ENCODE assay signal across 9 cellular contexts in the genomic region with DNA sequence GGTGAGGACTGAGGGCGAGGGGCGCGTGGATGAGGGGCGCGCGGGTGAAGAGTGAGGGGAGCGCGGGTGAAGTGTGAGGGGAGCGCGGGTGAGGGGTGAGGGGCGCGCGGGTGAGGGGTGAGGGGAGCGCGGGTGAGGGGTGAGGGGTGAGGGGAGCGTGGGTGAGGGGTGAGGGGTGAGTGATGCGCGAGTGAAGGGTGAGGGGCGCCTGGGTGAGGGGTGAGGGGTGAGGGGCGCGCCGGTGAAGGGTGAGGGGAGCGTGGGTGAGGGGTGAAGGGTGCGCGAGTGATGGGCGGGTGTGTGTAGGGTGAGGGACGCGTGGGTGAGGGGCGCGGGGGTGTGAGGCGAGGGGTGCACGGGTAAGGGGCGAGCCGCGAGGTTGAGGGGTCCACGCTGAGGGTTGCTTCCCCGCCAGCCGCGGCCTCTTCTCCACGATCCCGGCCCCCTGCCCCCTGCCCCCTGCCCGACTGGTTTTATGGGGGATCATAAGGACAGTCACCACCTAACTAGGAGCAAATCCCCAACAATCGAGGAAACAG. TPM values are rescaled to one million over a fixed set of nuclear protein-coding genes. Genes with fewer than 3 reads are reported as not detected.
DNase-seq lines count a peak whose midpoint lies in the region; ATAC-seq, FAIRE-seq and TF ChIP-seq lines count a peak whose summit lies in the region.
"Had no signal": no experiment of that assay in that cellular context is flagged by ENCODE, and none has a peak within 500 bp of the region (broad histone marks: within the 10 kb centered on the region; RNA-seq: fewer than 3 reads in every experiment).

No MANE protein-coding gene starts in this region.

- peaks cover 29% of the 10 kb centered on the region for H3K4me1 ChIP-seq in mesenchymal stem cell (ENCODE audit: control insufficient read depth, insufficient read depth, low read depth, low read length)

- peak overlapping the region; percentile 82 for H3K9ac ChIP-seq in mesenchymal stem cell (ENCODE audit: low read length)

- peak overlapping the region in 1 of 2 experiments; percentile 69 for H3K14ac ChIP-seq in mesenchymal stem cell (ENCODE audit: low read length in 2 of 2)

- no peak for ATAC-seq in activated T-cell treated with anti-CD3 and anti-CD28 coated beads, Interleukin-2, amount 50 U/mL, for 72 hours (replicated peaks in 1 of 2)
- ATAC-seq in GM18519 (IDR thresholded peaks at IDR 0.05; ENCODE audit: low FRiP score, unreplicated experiment) (no peak), HG03457 (IDR thresholded peaks at IDR 0.05; ENCODE audit: unreplicated experiment) (no peak)

- peak overlapping the region; percentile 92 for H2BK15ac ChIP-seq in mesenchymal stem cell (ENCODE audit: low read depth, poor library complexity, severe bottlenecking)

- TF ChIP-seq CTCF in chondrocyte (IDR thresholded peaks at IDR 0.05) (no peak), type B pancreatic cell (conservative IDR thresholded peaks at IDR 0.05) (no peak)

- peak overlapping the region in 1 of 2 experiments; percentile 91 for H2BK12ac ChIP-seq in mesenchymal stem cell (ENCODE audit: low read length in 2 of 2)

- no peaks in the 10 kb centered on the region for H3K9me3 Mint-ChIP-seq in activated T-cell treated with anti-CD3 and anti-CD28 coated beads, Interleukin-2, amount 50 U/mL, for 72 hours
- no peaks in the 10 kb centered on the region for H3K9me3 Mint-ChIP-seq in activated T-cell treated with anti-CD3 and anti-CD28 coated beads, Interleukin-2, amount 50 U/mL, for 24 hours
- no peaks in the 10 kb centered on the region for H3K9me3 Mint-ChIP-seq in chondrocyte (ENCODE audit: low read depth)
- H3K9me3 Mint-ChIP-seq in type B pancreatic cell = no peaks in the 10 kb centered on the region

- no peaks in the 10 kb centered on the region for H3K9me3 ChIP-seq in mesenchymal stem cell (ENCODE audit: control insufficient read depth, low read length)

- peak overlapping the region; percentile 100 for H3K4me2 ChIP-seq in mesenchymal stem cell (ENCODE audit: low read length, poor library complexity, severe bottlenecking)

- peaks cover 3% of the 10 kb centered on the region in 2 donors for H3K36me3 Mint-ChIP-seq in activated T-cell treated with anti-CD3 and anti-CD28 coated beads, Interleukin-2, amount 50 U/mL, for 72 hours (ENCODE audit: insufficient read depth in 2 of 2)
- H3K36me3 Mint-ChIP-seq in activated T-cell treated with anti-CD3 and anti-CD28 coated beads, Interleukin-2, amount 50 U/mL, for 24 hours (ENCODE audit: low read depth) = peaks cover 20% of the 10 kb centered on the region
- peaks cover 2% of the 10 kb centered on the region for H3K36me3 Mint-ChIP-seq in chondrocyte (ENCODE audit: low read depth)
- no peaks in the 10 kb centered on the region for H3K36me3 Mint-ChIP-seq in type B pancreatic cell

- peaks cover 24% of the 10 kb centered on the region for H3K79me1 ChIP-seq in mesenchymal stem cell (replicated peaks; ENCODE audit: low read length, poor library complexity, severe bottlenecking)

- H3K27me3 Mint-ChIP-seq in activated T-cell treated with anti-CD3 and anti-CD28 coated beads, Interleukin-2, amount 50 U/mL, for 72 hours (ENCODE audit: low read depth) = no peaks in the 10 kb centered on the region
- H3K27me3 Mint-ChIP-seq in activated T-cell treated with anti-CD3 and anti-CD28 coated beads, Interleukin-2, amount 50 U/mL, for 24 hours = no peaks in the 10 kb centered on the region
- H3K27me3 Mint-ChIP-seq in chondrocyte (ENCODE audit: low read depth) = no peaks in the 10 kb centered on the region
- no peaks in the 10 kb centered on the region for H3K27me3 Mint-ChIP-seq in type B pancreatic cell

- no peak overlapping the region for H3K27ac Mint-ChIP-seq in activated T-cell treated with anti-CD3 and anti-CD28 coated beads, Interleukin-2, amount 50 U/mL, for 72 hours
- H3K27ac Mint-ChIP-seq in activated T-cell treated with anti-CD3 and anti-CD28 coated beads, Interleukin-2, amount 50 U/mL, for 24 hours = no peak overlapping the region
- H3K27ac Mint-ChIP-seq in chondrocyte (ENCODE audit: unreplicated experiment) (no peak overlapping the region), type B pancreatic cell (peak overlapping the region; percentile 21)

- H3K4me3 ChIP-seq in mesenchymal stem cell (ENCODE audit: insufficient read depth in 1 of 2, low read depth in 1 of 2, low read length in 2 of 2) = peak overlapping the region; percentile 83 to 93

- FAIRE-seq in HTR-8/SVneo (lab: Jason Lieb, UNC) = no peak

- no peak overlapping the region for H3K27ac ChIP-seq in mesenchymal stem cell (ENCODE audit: low read length, poor library complexity, severe bottlenecking)

- peak overlapping the region; percentile 44 to 53 for H3K4me3 Mint-ChIP-seq in activated T-cell treated with anti-CD3 and anti-CD28 coated beads, Interleukin-2, amount 50 U/mL, for 72 hours
- no peak overlapping the region for H3K4me3 Mint-ChIP-seq in activated T-cell treated with anti-CD3 and anti-CD28 coated beads, Interleukin-2, amount 50 U/mL, for 24 hours
- peak overlapping the region; percentile 65 for H3K4me3 Mint-ChIP-seq in chondrocyte (ENCODE audit: unreplicated experiment)
- peak overlapping the region; percentile 45 for H3K4me3 Mint-ChIP-seq in type B pancreatic cell

- no peak for DNase-seq in activated T-cell treated with anti-CD3 and anti-CD28 coated beads, Interleukin-2, amount 50 U/mL, for 72 hours
- DNase-seq in activated T-cell treated with anti-CD3 and anti-CD28 coated beads, Interleukin-2, amount 50 U/mL, for 24 hours = no peak
- DNase-seq in chondrocyte (ENCODE audit: low spot score) (peak; percentile 88), mesenchymal stem cell (no peak), type B pancreatic cell (ENCODE audit: extremely low spot score, unreplicated experiment) (peak; percentile 60), HTR-8/SVneo (ENCODE audit: insufficient read length, low spot score) (no peak)
- DNase-seq: amniotic stem cell had no signal

- peak overlapping the region; percentile 64 for H2BK120ac ChIP-seq in mesenchymal stem cell (ENCODE audit: low read depth, low read length)

- peak overlapping the region in 1 of 2 experiments; percentile 91 for H3K4ac ChIP-seq in mesenchymal stem cell (ENCODE audit: low read depth in 1 of 2, low read length in 2 of 2)

- H3K18ac ChIP-seq in mesenchymal stem cell (ENCODE audit: low read depth in 1 of 2, low read length in 2 of 2) = peak overlapping the region; percentile 85 to 91

- H3K23ac ChIP-seq in mesenchymal stem cell (ENCODE audit: low read length in 2 of 2) = no peak overlapping the region

- 13% methylated on average over 24 of the region's 43 CpGs for WGBS in mesenchymal stem cell

- peak overlapping the region; percentile 77 for H2AFZ ChIP-seq in mesenchymal stem cell (ENCODE audit: low read depth, low read length)

- H4K8ac ChIP-seq in mesenchymal stem cell (ENCODE audit: low read length) = peak overlapping the region; percentile 71

- H2AK5ac ChIP-seq in mesenchymal stem cell (ENCODE audit: low read length, severe bottlenecking) = no peak overlapping the region

- H3K4me1 Mint-ChIP-seq in activated T-cell treated with anti-CD3 and anti-CD28 coated beads, Interleukin-2, amount 50 U/mL, for 72 hours (ENCODE audit: low read depth) = peaks cover 42% of the 10 kb centered on the region
- peaks cover 34% of the 10 kb centered on the region for H3K4me1 Mint-ChIP-seq in activated T-cell treated with anti-CD3 and anti-CD28 coated beads, Interleukin-2, amount 50 U/mL, for 24 hours (ENCODE audit: low read depth)
- H3K4me1 Mint-ChIP-seq in chondrocyte (ENCODE audit: low read depth) (peaks cover 28% of the 10 kb centered on the region), type B pancreatic cell (ENCODE audit: unreplicated experiment) (peaks cover 13% of the 10 kb centered on the region)

- peak overlapping the region; percentile 90 for H4K91ac ChIP-seq in mesenchymal stem cell (ENCODE audit: low read length)

- H3K27me3 ChIP-seq in mesenchymal stem cell (ENCODE audit: control insufficient read depth in 1 of 2, insufficient read depth in 1 of 2, low read length in 2 of 2) = no peaks in the 10 kb centered on the region

- H3K36me3 ChIP-seq in mesenchymal stem cell (ENCODE audit: control insufficient read depth in 1 of 2, insufficient read depth in 2 of 2, low read depth in 1 of 2, low read length in 2 of 2) = peaks cover 11% of the 10 kb centered on the region in 2 experiments

- H2BK5ac ChIP-seq in mesenchymal stem cell (ENCODE audit: low read depth, low read length, poor library complexity, severe bottlenecking) = no peak overlapping the region

RNA-seq across cellular contexts. Expression of a gene that starts 1.1 kb away (rescaled TPM):
- 10 to 100 TPM; 35.1 to 40.1 TPM for total RNA-seq in activated T-cell treated with anti-CD3 and anti-CD28 coated beads, Interleukin-2, amount 50 U/mL, for 72 hours
- total RNA-seq in chondrocyte (27.6 to 32.1 TPM (median 29.1 TPM) in 3 replicates), type B pancreatic cell (ENCODE audit: low replicate concordance) (39.3 and 39.7 TPM in 2 replicates)
- polyA plus RNA-seq in mesenchymal stem cell (2013, experiment 1 of 2) = 16.2 TPM
- polyA plus RNA-seq in mesenchymal stem cell (2013, experiment 2 of 2) = 16.1 TPM

RNA-seq across cellular contexts. Expression of a gene that starts 11.9 kb away (rescaled TPM):
- 10 to 100 TPM; 11.2 to 11.8 TPM for total RNA-seq in activated T-cell treated with anti-CD3 and anti-CD28 coated beads, Interleukin-2, amount 50 U/mL, for 72 hours
- total RNA-seq in chondrocyte (0.99 to 5.4 TPM (median 5.1 TPM) in 3 replicates), type B pancreatic cell (ENCODE audit: low replicate concordance) (9.9 and 25.0 TPM in 2 replicates)
- 34.5 TPM for polyA plus RNA-seq in mesenchymal stem cell (2013, experiment 1 of 2)
- polyA plus RNA-seq in mesenchymal stem cell (2013, experiment 2 of 2) = 31.5 TPM

RNA-seq across cellular contexts. Expression of a gene that starts 35.8 kb away (rescaled TPM):
- total RNA-seq in activated T-cell treated with anti-CD3 and anti-CD28 coated beads, Interleukin-2, amount 50 U/mL, for 72 hours = 100 to 1,000 TPM in 1 of 2 donors, 10 to 100 TPM in 1; 92.9 to 105 TPM
- 141 to 143 TPM (median 141 TPM) in 3 replicates for total RNA-seq in chondrocyte
- 117 TPM for polyA plus RNA-seq in mesenchymal stem cell (2013, experiment 1 of 2)
- 121 TPM for polyA plus RNA-seq in mesenchymal stem cell (2013, experiment 2 of 2)
- 103 and 126 TPM in 2 replicates for total RNA-seq in type B pancreatic cell (ENCODE audit: low replicate concordance)

Comparison
In these comparisons a context has a peak if more than half of its experiments do, and no peak if none do; other contexts are left out.
1. DNase-seq: peak in chondrocyte (single experiment) and type B pancreatic cell (single experiment); none in activated T-cell treated with anti-CD3 and anti-CD28 coated beads, Interleukin-2, amount 50 U/mL, for 72 hours (0 of 2), activated T-cell treated with anti-CD3 and anti-CD28 coated beads, Interleukin-2, amount 50 U/mL, for 24 hours (single experiment), mesenchymal stem cell (single experiment) and HTR-8/SVneo (single experiment).